In the genomic region with DNA sequence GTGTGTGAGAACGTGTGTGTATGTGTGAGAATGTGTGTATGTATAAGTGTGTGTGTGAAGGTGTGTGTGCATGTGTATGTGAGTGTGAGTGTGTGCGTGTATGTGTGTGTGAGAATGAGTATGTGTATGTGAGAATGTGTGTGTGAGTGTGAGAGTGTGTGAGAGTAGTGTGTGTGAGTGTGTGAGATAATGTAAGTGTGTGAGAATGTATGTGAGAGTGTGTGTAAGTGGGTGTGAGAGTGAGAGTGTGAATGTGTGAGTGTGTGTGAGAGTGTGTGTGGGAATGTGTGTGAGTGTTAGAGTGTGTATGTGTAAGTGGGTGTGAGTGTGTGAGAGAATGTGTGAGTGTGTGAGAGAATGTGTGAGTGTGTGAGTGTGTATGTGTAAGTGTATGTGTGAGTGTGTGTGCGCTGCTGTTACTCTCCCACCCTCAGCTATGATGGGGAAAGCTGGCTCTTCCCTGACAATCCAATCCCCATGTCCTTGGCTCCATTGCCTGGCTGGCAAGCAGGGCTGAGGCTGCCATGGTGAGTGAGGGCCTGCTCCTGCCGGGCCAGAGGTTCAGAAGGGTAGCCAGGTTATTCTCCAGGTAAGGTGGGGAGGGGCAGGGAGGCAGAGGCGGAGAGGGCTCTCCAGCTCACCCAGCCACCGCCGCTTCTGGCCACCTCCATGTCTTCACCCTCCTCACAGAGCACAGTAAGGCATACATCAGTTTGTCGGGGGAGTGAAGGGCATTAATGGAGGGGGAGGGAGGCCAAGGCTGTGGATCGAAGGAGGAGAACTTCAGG, we compare ENCODE assay signal across 29 cellular contexts.
"Had no signal": no experiment of that assay in that cellular context is flagged by ENCODE, and none has a peak within 500 bp of the region (broad histone marks: within the 10 kb centered on the region; RNA-seq: fewer than 3 reads in every experiment).

No MANE protein-coding gene starts in this region.

- ATAC-seq: activated CD4-positive, alpha-beta T cell treated with anti-CD3 and anti-CD28 coated beads for 36 hours; activated CD8-positive, alpha-beta T cell treated with anti-CD3 and anti-CD28 coated beads, Interleukin-2, amount 10 ng/mL, durations not matched to agents 7 days and 5 days; PC-3 had no signal

- DNase-seq: activated CD4-positive, alpha-beta T cell treated with anti-CD3 and anti-CD28 coated beads for 36 hours; activated CD4-positive, alpha-beta T cell treated with anti-CD3 and anti-CD28 coated beads, Interleukin-2, amount 10 ng/mL, durations not matched to agents 7 days and 5 days; activated CD4-positive, alpha-beta T cell treated with anti-CD3 and anti-CD28 coated beads, Interleukin-2, amount 50 U/mL, for 48 hours; activated CD8-positive, alpha-beta T cell treated with anti-CD3 and anti-CD28 coated beads, Interleukin-2, amount 10 ng/mL, durations not matched to agents 7 days and 5 days; activated gamma-delta T cell; activated naive CD4-positive, alpha-beta T cell treated with Interleukin-2 at 50 U/mL for 16 hours; activated naive CD8-positive, alpha-beta T cell treated with anti-CD3 and anti-CD28 coated beads, Interleukin-2, amount 10 ng/mL, durations not matched to agents 7 days and 5 days; activated T-cell treated with anti-CD3 and anti-CD28 coated beads, Interleukin-2, amount 50 U/mL, for 24 hours; amygdala; Kasumi-1; MG63; NCI-H1048; NCI-H1105 treated with DMSO at 0.1 percent for 48 hours; NCI-H1436; NCI-H1694; NCI-H1930; NCI-H2081 treated with DMSO at 0.1 percent for 48 hours; NCI-H510A; NCI-H526; NCI-H748 treated with DMSO at 0.1 percent for 48 hours; NK-92 treated with Interleukin-12 subunit alpha and Interleukin-12 subunit beta, amount 100 ng/mL, for 24 hours; PC-3; RPMI8226; SHP77 treated with DMSO at 0.1 percent for 48 hours; SK-N-SH had no signal

- H3K27me3 ChIP-seq: ascending aorta, MG63, Peyer's patch, SJSA1 had no signal

- H3K4me2 ChIP-seq: SK-N-SH had no signal

- H3K4me1 ChIP-seq: ascending aorta, Peyer's patch, SJSA1 had no signal

- H3K27ac ChIP-seq: ascending aorta, Peyer's patch, SJSA1 had no signal

- H3K36me3 ChIP-seq: ascending aorta, MG63, Peyer's patch, SJSA1 had no signal

- H3K9ac ChIP-seq: SK-N-SH had no signal

- H3K4me3 ChIP-seq: ascending aorta, MG63, Peyer's patch, SJSA1 had no signal

- H3K9me3 ChIP-seq: ascending aorta, MG63, Peyer's patch, SK-N-SH had no signal

- FAIRE-seq: TTC549 had no signal
